ENCODE assay signal across 31 cellular contexts in genomic region chr2:206670531-206671319, GRCh38. TPM values are rescaled to one million over a fixed set of nuclear protein-coding genes. Genes with fewer than 3 reads are reported as not detected.
A peak's percentile ranks its signal among the peaks of the same experiment; 100 is the strongest.
DNase-seq lines count a peak whose midpoint lies in the region; ATAC-seq, FAIRE-seq and TF ChIP-seq lines count a peak whose summit lies in the region.
"Had no signal": no experiment of that assay in that cellular context is flagged by ENCODE, and none has a peak within 500 bp of the region (broad histone marks: within the 10 kb centered on the region; RNA-seq: fewer than 3 reads in every experiment).

No MANE protein-coding gene starts in this region.

- no peak for TF ChIP-seq POLR2A in A549 (IDR thresholded peaks at IDR 0.05; ENCODE audit: low read length)
- no peak for TF ChIP-seq POLR2A in GM12892 (IDR thresholded peaks at IDR 0.05; ENCODE audit: low read depth, low read length)
- no peak for TF ChIP-seq POLR2A in esophagus squamous epithelium (IDR thresholded peaks at IDR 0.05)

- H3K4me2 ChIP-seq in A549: peak overlapping the region; percentile 32; the same call in 2 of the 3 replicates
- H3K4me2 ChIP-seq: BLaER1 had no signal

- TF ChIP-seq EP300 in A549 (IDR thresholded peaks at IDR 0.05): no peak

- H3K9me3 ChIP-seq in A549 (no peaks in the 10 kb centered on the region), esophagus squamous epithelium (no peaks in the 10 kb centered on the region), HAP-1 (no peaks in the 10 kb centered on the region)
- H3K9me3 ChIP-seq: BLaER1, SJCRH30 had no signal

- H3K27ac ChIP-seq in A549 (no peak overlapping the region), esophagus squamous epithelium (no peak overlapping the region)
- H3K27ac ChIP-seq: BLaER1, HL-60, SJCRH30 had no signal

- POLR2A ChIA-PET in A549 (lab: Yijun Ruan, JAX): no interaction called here

- no peak for TF ChIP-seq CTCF in A549 (IDR thresholded peaks at IDR 0.05)
- no peak for TF ChIP-seq CTCF in bronchial epithelial cell (IDR thresholded peaks at IDR 0.05; ENCODE audit: insufficient read depth, low read length, severe bottlenecking)
- no peak for TF ChIP-seq CTCF in esophagus squamous epithelium (IDR thresholded peaks at IDR 0.05)

- H3K4me3 ChIP-seq in A549 (no peak overlapping the region), bronchial epithelial cell (ENCODE audit: low read depth, low read length) (no peak overlapping the region), esophagus squamous epithelium (no peak overlapping the region), HAP-1 (no peak overlapping the region)
- H3K4me3 ChIP-seq: BLaER1, SJCRH30 had no signal

- in situ Hi-C loops in HAP-1 (cut with MboI; ENCODE audit: low sequenced_read_pairs): no loop called here

- no peak for TF ChIP-seq RAD21 in A549 (conservative IDR thresholded peaks at IDR 0.05 in 1 of 2, IDR thresholded peaks at IDR 0.05 in 1 of 2)

- H3K36me3 ChIP-seq in bronchial epithelial cell (ENCODE audit: control insufficient read depth, insufficient read depth, low read length) (no peaks in the 10 kb centered on the region), esophagus squamous epithelium (no peaks in the 10 kb centered on the region), HAP-1 (replicated peaks) (no peaks in the 10 kb centered on the region)
- H3K36me3 ChIP-seq: BLaER1, SJCRH30 had no signal

- H3K4me1 ChIP-seq in A549 (no peaks in the 10 kb centered on the region), esophagus squamous epithelium (no peaks in the 10 kb centered on the region), HAP-1 (no peaks in the 10 kb centered on the region)
- H3K4me1 ChIP-seq: BLaER1, SJCRH30 had no signal

- CTCF ChIA-PET in A549 (lab: Yijun Ruan, JAX): no interaction called here

- H3K27me3 ChIP-seq in bronchial epithelial cell (ENCODE audit: control insufficient read depth, insufficient read depth, low read length) (peaks cover 1% of the 10 kb centered on the region), esophagus squamous epithelium (no peaks in the 10 kb centered on the region), HAP-1 (ENCODE audit: low read depth) (no peaks in the 10 kb centered on the region; the same call in 1 of the 2 replicates)
- H3K27me3 ChIP-seq: BLaER1, SJCRH30 had no signal

- WGBS in A549 (ENCODE audit: missing lambda C conversion rate): 43% methylated on average over 7 of the region's 7 CpGs
- 53 to 57% methylated on average over 7 of the region's 7 CpGs for WGBS in esophagus squamous epithelium, 2 donors

- intact Hi-C loops in esophagus squamous epithelium (cut with DNase I): no loop called here

- no peak for ATAC-seq in A549
- ATAC-seq: Panc1 had no signal

- FAIRE-seq in A549 (lab: Jason Lieb, UNC): no peak
- FAIRE-seq in GM12892 (lab: Jason Lieb, UNC): peak; percentile 68
- FAIRE-seq in bronchial epithelial cell (lab: Jason Lieb, UNC): no peak
- FAIRE-seq: GM19239, H54, HTR-8/SVneo had no signal

- DNase-seq in A549 (ENCODE audit: low read depth in 1 of 2, low spot score in 1 of 2) (no peak), GM12892 (ENCODE audit: insufficient read length) (no peak), M059J (ENCODE audit: low read depth) (peak; percentile 3), bronchial epithelial cell (ENCODE audit: low read depth) (peak; percentile 62), esophagus squamous epithelium (lab: John Stamatoyannopoulos, UW) (no peak), HAP-1 (ENCODE audit: low spot score in 2 of 2) (no peak), HPDE6-E6E7 (ENCODE audit: extremely low spot score) (no peak), amniotic stem cell (lab: John Stamatoyannopoulos, UW) (no peak)
- DNase-seq: CD4-positive, alpha-beta T cell; COR-L47; DND-41; HFFc6; Karpas-422; MM.1S; NCI-H1048; NCI-H1417 treated with DMSO at 0.1 percent for 48 hours; NCI-H187 treated with DMSO at 0.1 percent for 48 hours; NCI-H226; NCI-H510A treated with DMSO at 0.1 percent for 48 hours; NCI-H748 treated with DMSO at 0.1 percent for 48 hours; NK-92 treated with Interleukin-12 subunit alpha and Interleukin-12 subunit beta, amount 100 ng/mL, for 24 hours; SJCRH30 had no signal

TF ChIP-seq in A549, 52 proteins besides CTCF, POLR2A, EP300 and RAD21 (continues in another document):
- TF ChIP-seq ZNF302 (CRISPR knock-in tag; IDR thresholded peaks at IDR 0.05): no peak
- no peak for TF ChIP-seq PBX3 (IDR thresholded peaks at IDR 0.05)
- no peak for TF ChIP-seq ZC3H11A (IDR thresholded peaks at IDR 0.05)
- TF ChIP-seq RARB (CRISPR knock-in tag; IDR thresholded peaks at IDR 0.05): no peak
- no peak for TF ChIP-seq HDAC2 (IDR thresholded peaks at IDR 0.05)
- TF ChIP-seq ZFP36 (IDR thresholded peaks at IDR 0.05; ENCODE audit: borderline replicate concordance, partially characterized antibody): no peak
- no peak for TF ChIP-seq TP53 (CRISPR knock-in tag; IDR thresholded peaks at IDR 0.05)
- no peak for TF ChIP-seq HMGXB4 (CRISPR knock-in tag; IDR thresholded peaks at IDR 0.05; ENCODE audit: borderline replicate concordance)
- no peak for TF ChIP-seq HES2 (IDR thresholded peaks at IDR 0.05)
- TF ChIP-seq USF2 (IDR thresholded peaks at IDR 0.05): no peak
- no peak for TF ChIP-seq KDM5A (IDR thresholded peaks at IDR 0.05)
- TF ChIP-seq CBX8 (IDR thresholded peaks at IDR 0.05): no peak
- no peak for TF ChIP-seq GATA3 (IDR thresholded peaks at IDR 0.05; ENCODE audit: borderline replicate concordance)
- no peak for TF ChIP-seq ELK1 (IDR thresholded peaks at IDR 0.05; ENCODE audit: low read depth, low read length)
- no peak for TF ChIP-seq MAX (IDR thresholded peaks at IDR 0.05)
- no peak for TF ChIP-seq CHD2 (IDR thresholded peaks at IDR 0.05; ENCODE audit: low read length, partially characterized antibody)

RNA-seq across cellular contexts. Expression of gene FAM237A, which starts 28.4 kb away (rescaled TPM):
- polyA plus RNA-seq in A549 (2011; rRNA removed) (not detected in 2 replicates), A549 (2017; fragmentation: RNase III; extraction: RNeasy Plus Mini Kit Qiagen cat#74134 plus additional on column Dnase treatment) (not detected in 3 replicates)
- not detected in 2 replicates for polyA plus RNA-seq in A549 (2012; cell fraction: cytosol; rRNA removed)
- polyA plus RNA-seq in A549 (2012; cell fraction: nucleus; rRNA removed): not detected in 2 replicates
- not detected in 2 replicates for polyA minus RNA-seq in A549 (2011; rRNA and poly(A)+ RNA removed)
- not detected for polyA plus RNA-seq in GM12892 (2012; ENCODE audit: missing spikeins)
- total RNA-seq in M059J (2014; rRNA removed; shearing (Covaris generic)): not detected in 2 replicates
- total RNA-seq in bronchial epithelial cell (not detected in 2 replicates), esophagus squamous epithelium (not detected)
- total RNA-seq: A673; CD4-positive, alpha-beta T cell; G401; HFFc6; SJCRH30; T-helper 1 cell treated with Interleukin-12 subunit alpha and Interleukin-12 subunit beta and Interleukin-4 antibody, amounts not matched to agents 30 ng/mL and 1 ng/mL, for 36 hours had no signal

RNA-seq across cellular contexts. Expression of gene DYTN, which starts 47.5 kb away (rescaled TPM):
- polyA plus RNA-seq in A549 (2011; rRNA removed): not detected in 2 replicates
- polyA plus RNA-seq in A549 (2012; cell fraction: cytosol; rRNA removed): not detected in 2 replicates
- not detected in 2 replicates for polyA plus RNA-seq in A549 (2012; cell fraction: nucleus; rRNA removed)
- polyA plus RNA-seq in A549 (2017; fragmentation: RNase III; extraction: RNeasy Plus Mini Kit Qiagen cat#74134 plus additional on column Dnase treatment): not detected in 3 replicates
- not detected in 2 replicates for polyA minus RNA-seq in A549 (2011; rRNA and poly(A)+ RNA removed)
- not detected for polyA plus RNA-seq in GM12892 (2012; ENCODE audit: missing spikeins)
- total RNA-seq in M059J (2014; rRNA removed; shearing (Covaris generic)): not detected in 2 replicates
- not detected in 2 replicates for total RNA-seq in bronchial epithelial cell
- total RNA-seq in esophagus squamous epithelium: not detected
- total RNA-seq: A673; CD4-positive, alpha-beta T cell; G401; HFFc6; SJCRH30; T-helper 1 cell treated with Interleukin-12 subunit alpha and Interleukin-12 subunit beta and Interleukin-4 antibody, amounts not matched to agents 30 ng/mL and 1 ng/mL, for 36 hours had no signal

Comparison
In these comparisons a context has a peak if more than half of its experiments do, and no peak if none do; other contexts are left out.
1. DNase-seq: peak in M059J (single experiment) and bronchial epithelial cell (single experiment); none in A549 (0 of 2), GM12892 (single experiment), esophagus squamous epithelium (single experiment), HAP-1 (0 of 2), HPDE6-E6E7 (single experiment) and amniotic stem cell (single experiment).